ENCODE assay signal across 31 cellular contexts in genomic region chr4:105422207-105422920, GRCh38.
"Had no signal": no experiment of that assay in that cellular context is flagged by ENCODE, and none has a peak within 500 bp of the region (broad histone marks: within the 10 kb centered on the region; RNA-seq: fewer than 3 reads in every experiment).

No MANE protein-coding gene starts in this region.

- H3K4me3 ChIP-seq: SJCRH30, SK-N-MC had no signal

- H3K27ac ChIP-seq: brain microvascular endothelial cell, SJCRH30, SK-N-MC, WERI-Rb-1 had no signal

- H3K27me3 Mint-ChIP-seq: activated CD4-positive, alpha-beta T cell treated with anti-CD3 and anti-CD28 coated beads for 36 hours; activated CD4-positive, alpha-beta T cell treated with anti-CD3 and anti-CD28 coated beads, Interleukin-2, amount 10 ng/mL, durations not matched to agents 7 days and 5 days; activated CD8-positive, alpha-beta memory T cell treated with anti-CD3 and anti-CD28 coated beads, Interleukin-2, amount 10 ng/mL, durations not matched to agents 7 days and 5 days; activated naive CD8-positive, alpha-beta T cell treated with anti-CD3 and anti-CD28 coated beads for 36 hours; IgD-negative memory B cell had no signal

- H3K4me1 ChIP-seq: SJCRH30 had no signal

- H3K36me3 ChIP-seq: WERI-Rb-1 had no signal

- H3K27me3 ChIP-seq: brain microvascular endothelial cell, SJCRH30 had no signal

- H3K4me3 Mint-ChIP-seq: activated CD4-positive, alpha-beta T cell treated with anti-CD3 and anti-CD28 coated beads for 36 hours; activated CD4-positive, alpha-beta T cell treated with anti-CD3 and anti-CD28 coated beads, Interleukin-2, amount 10 ng/mL, durations not matched to agents 7 days and 5 days; activated CD8-positive, alpha-beta memory T cell treated with anti-CD3 and anti-CD28 coated beads, Interleukin-2, amount 10 ng/mL, durations not matched to agents 7 days and 5 days; activated naive CD8-positive, alpha-beta T cell treated with anti-CD3 and anti-CD28 coated beads for 36 hours; IgD-negative memory B cell had no signal

- ATAC-seq: activated CD4-positive, alpha-beta T cell treated with anti-CD3 and anti-CD28 coated beads for 36 hours; activated CD8-positive, alpha-beta memory T cell treated with anti-CD3 and anti-CD28 coated beads, Interleukin-2, amount 10 ng/mL, durations not matched to agents 7 days and 5 days; Panc1 had no signal

- DNase-seq: activated CD4-positive, alpha-beta T cell treated with anti-CD3 and anti-CD28 coated beads for 36 hours; activated CD4-positive, alpha-beta T cell treated with anti-CD3 and anti-CD28 coated beads, Interleukin-2, amount 10 ng/mL, durations not matched to agents 7 days and 5 days; activated CD4-positive, alpha-beta T cell treated with anti-CD3 and anti-CD28 coated beads, Interleukin-2, amount 50 U/mL, for 48 hours; activated CD4-positive, CD25-positive, alpha-beta regulatory T cell; activated CD8-positive, alpha-beta memory T cell treated with anti-CD3 and anti-CD28 coated beads for 24 hours; activated CD8-positive, alpha-beta memory T cell treated with anti-CD3 and anti-CD28 coated beads, Interleukin-2, amount 10 ng/mL, durations not matched to agents 7 days and 5 days; activated CD8-positive, alpha-beta memory T cell treated with anti-CD3 and anti-CD28 coated beads, Interleukin-2, amount 50 U/mL, for 48 hours; activated effector memory CD4-positive, alpha-beta T cell treated with Interleukin-2 at 50 U/mL for 16 hours; activated naive CD4-positive, alpha-beta T cell; activated naive CD4-positive, alpha-beta T cell treated with anti-CD3 and anti-CD28 coated beads, Interleukin-2, amount 50 U/mL, for 16 hours; activated naive CD8-positive, alpha-beta T cell treated with anti-CD3 and anti-CD28 coated beads for 36 hours; amniotic stem cell; aorta; brain microvascular endothelial cell; central memory CD4-positive, alpha-beta T cell; Karpas-422; KBM-7; NCI-H1105; NCI-H1417 treated with DMSO at 0.1 percent for 48 hours; NCI-H187 treated with DMSO at 0.1 percent for 48 hours; NCI-H2081; NCI-H226; NCI-H446 treated with DMSO at 0.1 percent for 48 hours; NCI-H524 treated with DMSO at 0.1 percent for 48 hours; SHP77; SJCRH30; T1000; WERI-Rb-1 had no signal

- H3K27ac Mint-ChIP-seq: activated CD4-positive, alpha-beta T cell treated with anti-CD3 and anti-CD28 coated beads for 36 hours; activated CD4-positive, alpha-beta T cell treated with anti-CD3 and anti-CD28 coated beads, Interleukin-2, amount 10 ng/mL, durations not matched to agents 7 days and 5 days; activated CD8-positive, alpha-beta memory T cell treated with anti-CD3 and anti-CD28 coated beads, Interleukin-2, amount 10 ng/mL, durations not matched to agents 7 days and 5 days; activated naive CD8-positive, alpha-beta T cell treated with anti-CD3 and anti-CD28 coated beads for 36 hours had no signal
